8 cellular contexts compared by ENCODE assay signal in the genomic region with DNA sequence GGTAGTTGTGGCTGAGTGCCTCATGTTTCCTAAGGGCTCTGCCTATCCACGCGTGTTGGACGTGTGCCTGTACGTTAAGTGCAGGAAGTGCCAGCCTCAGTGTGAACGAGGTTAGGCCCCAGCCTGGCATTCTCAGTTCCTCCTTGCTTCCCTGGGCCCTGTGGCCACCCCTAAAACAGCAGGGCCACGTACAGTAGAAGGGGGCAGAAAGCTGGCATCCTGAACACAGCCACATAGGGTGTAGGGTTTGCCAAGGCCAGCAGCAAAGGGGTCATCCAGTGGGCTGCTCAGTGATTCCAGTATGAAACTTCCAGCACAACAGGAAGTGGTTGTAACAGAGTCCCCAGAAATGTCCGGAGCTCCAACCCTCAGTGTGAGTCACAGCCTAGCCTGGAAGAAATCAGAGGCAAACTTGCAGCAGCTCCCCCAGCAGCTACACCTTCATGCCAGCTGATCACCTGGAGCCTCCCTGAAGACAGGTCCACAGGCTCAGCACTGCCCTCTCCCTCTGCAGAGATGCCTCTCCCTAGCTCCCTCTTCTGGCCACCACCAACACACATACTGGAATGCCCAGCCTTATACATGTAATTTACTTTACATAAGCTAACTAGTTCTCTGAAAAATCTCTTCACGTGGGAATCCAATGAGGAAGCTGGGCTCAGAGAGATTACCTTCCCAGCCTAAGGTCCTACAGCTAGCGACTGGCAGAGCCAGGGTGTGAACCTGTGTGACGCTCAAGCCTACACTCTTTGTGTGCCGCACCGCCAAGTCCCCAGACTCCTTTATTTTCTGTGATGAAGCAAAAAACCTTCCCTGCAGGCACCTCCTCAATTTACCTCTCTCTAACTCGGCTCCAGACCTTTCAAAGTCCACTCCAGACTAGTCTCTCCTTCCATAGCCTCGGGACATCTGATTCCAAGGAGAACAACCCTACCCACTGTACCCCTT. TPM values are rescaled to one million over a fixed set of nuclear protein-coding genes. Genes with fewer than 3 reads are reported as not detected.
DNase-seq lines count a peak whose midpoint lies in the region; ATAC-seq, FAIRE-seq and TF ChIP-seq lines count a peak whose summit lies in the region.

No MANE protein-coding gene starts in this region.

- H3K4me3 ChIP-seq in PC-9 (no peak overlapping the region), brain microvascular endothelial cell (ENCODE audit: low read depth, low read length) (no peak overlapping the region), kidney (ENCODE audit: low read length in 2 of 2) (no peak overlapping the region)

- TF ChIP-seq CTCF in GM12872 (IDR thresholded peaks at IDR 0.05; ENCODE audit: insufficient read depth, low read depth, low read length) (peak; percentile 73), PC-9 (conservative IDR thresholded peaks at IDR 0.05) (peak; percentile 69), brain microvascular endothelial cell (IDR thresholded peaks at IDR 0.05; ENCODE audit: low read depth, low read length, missing control alignments) (peak; percentile 60), kidney (IDR thresholded peaks at IDR 0.05; ENCODE audit: borderline replicate concordance, extremely low read depth, insufficient read depth) (peak; percentile 36)

- POLR2A ChIA-PET in PC-9 (lab: Charles Lee; ENCODE audit: unreplicated experiment), result interaction anchor here (0.6 to 0.7 kb wide), 3 partner anchors 146 to 421 kb away, joined by 3 to 5 read pairs (median 4); a partner anchor contains a TSS

- CTCF ChIA-PET in PC-9 (lab: Charles Lee), result interaction anchor here (0.5 to 1.2 kb wide), 5 partner anchors 76 to 1932 kb away, joined by 3 to 11 read pairs (median 6); no protein-coding TSS in a partner anchor

- intact Hi-C loops in PC-9 (cut with micrococcal nuclease; ENCODE audit: unreplicated experiment) (loop anchor here (1.0 kb wide), 3 partner anchors 112 to 449 kb away; no protein-coding TSS in a partner anchor), kidney (cut with DNase I) (no loop called here)

- in situ Hi-C loops in brain microvascular endothelial cell (cut with HindIII; ENCODE audit: low pct_ligation_motif_present, low sequenced_read_pairs), result no loop called here

- peak; percentile 30 for ATAC-seq in HG03460 (IDR thresholded peaks at IDR 0.05; ENCODE audit: unreplicated experiment)
- ATAC-seq in stimulated activated naive CD8-positive, alpha-beta T cell treated with anti-CD3 and anti-CD28 coated beads, Interleukin-15, Interleukin-2, amounts not matched to agents 100 U/mL and 50 U/mL, for 24 hours, result peak; percentile 44

- H3F3A ChIP-seq in PC-9 (ENCODE audit: insufficient read depth, low read depth), result no peaks in the 10 kb centered on the region

- H3K27me3 ChIP-seq in PC-9 (ENCODE audit: insufficient read depth, low read depth) (no peaks in the 10 kb centered on the region), brain microvascular endothelial cell (replicated peaks) (no peaks in the 10 kb centered on the region)

- H4K20me1 ChIP-seq in PC-9 (ENCODE audit: insufficient read depth), result no peaks in the 10 kb centered on the region

- H3K9ac ChIP-seq in kidney (ENCODE audit: low read length in 2 of 2), result no peak overlapping the region

- H2AFZ ChIP-seq in PC-9, result 0 out of 2 replicates have a peak overlapping the region, but pooled peaks have one; percentile 37

- no peaks in the 10 kb centered on the region for H3K36me3 ChIP-seq in PC-9 (ENCODE audit: low read depth)
- H3K36me3 ChIP-seq in brain microvascular endothelial cell (replicated peaks), result no peaks in the 10 kb centered on the region
- peaks cover 0 to 3% of the 10 kb centered on the region in 2 donors for H3K36me3 ChIP-seq in kidney (ENCODE audit: control insufficient read depth in 1 of 2, insufficient read depth in 2 of 2, low read length in 2 of 2)

- FAIRE-seq in kidney (lab: Jason Lieb, UNC), result no peak

- peak; percentile 74 for DNase-seq in AG20443 (ENCODE audit: low spot score)
- peak; percentile 74 to 84 for DNase-seq in PC-9
- DNase-seq in brain microvascular endothelial cell, result peak; percentile 77
- DNase-seq in kidney, result peak; percentile 78
- peak; percentile 41 for DNase-seq in stimulated activated naive CD8-positive, alpha-beta T cell treated with anti-CD3 and anti-CD28 coated beads, Interleukin-15, Interleukin-2, amounts not matched to agents 100 U/mL and 50 U/mL, for 24 hours
- no peak for DNase-seq in NCI-H128 (lab: John Stamatoyannopoulos, UW; ENCODE audit: unreplicated experiment)

- no peaks in the 10 kb centered on the region for H3K79me2 ChIP-seq in PC-9 (ENCODE audit: low read depth)

- BruUV-seq in PC-9 (replicated peaks; lab: Mats Ljungman, UMichigan), result no TSS peak

- H3K9me2 ChIP-seq in PC-9 (ENCODE audit: insufficient read depth), result no peaks in the 10 kb centered on the region

- H3K9me3 ChIP-seq in PC-9 (ENCODE audit: insufficient read depth, low read depth), result no peaks in the 10 kb centered on the region
- H3K9me3 ChIP-seq in kidney (ENCODE audit: control insufficient read depth in 1 of 2, low read length in 2 of 2), result no peaks in the 10 kb centered on the region

- H3K4me1 ChIP-seq in PC-9 (replicated peaks; ENCODE audit: insufficient read depth), result peaks cover 12% of the 10 kb centered on the region; the same call in 1 of the 2 replicates
- peaks cover 12 to 14% of the 10 kb centered on the region in 2 donors for H3K4me1 ChIP-seq in kidney (ENCODE audit: control insufficient read depth in 1 of 2, insufficient read depth in 1 of 2, low read depth in 1 of 2, low read length in 2 of 2)

- H3K4me2 ChIP-seq in PC-9, result no peak overlapping the region

- H3K27ac ChIP-seq in PC-9, result peak overlapping the region; percentile 56
- peak overlapping the region; percentile 56 for H3K27ac ChIP-seq in brain microvascular endothelial cell
- peak overlapping the region; percentile 49 to 56 for H3K27ac ChIP-seq in kidney (ENCODE audit: low read depth in 2 of 2, low read length in 2 of 2)

RNA-seq across cellular contexts. Expression of a gene that starts 26.6 kb away (rescaled TPM):
- total RNA-seq in PC-9 (2021) (4.2 and 5.1 TPM in 2 replicates), kidney (17.7 TPM)
- 11.9 TPM for polyA plus RNA-seq in kidney (ENCODE audit: insufficient read depth, low read depth, low replicate concordance)

RNA-seq across cellular contexts. Expression of a gene that starts 59.7 kb away (rescaled TPM):
- total RNA-seq in PC-9 (2021), result not detected in 2 replicates
- total RNA-seq in kidney, result 6.3 TPM
- polyA plus RNA-seq in kidney (ENCODE audit: insufficient read depth, low read depth, low replicate concordance), result 1.3 TPM
